1 cellular context compared by ENCODE assay signal in the genomic region with DNA sequence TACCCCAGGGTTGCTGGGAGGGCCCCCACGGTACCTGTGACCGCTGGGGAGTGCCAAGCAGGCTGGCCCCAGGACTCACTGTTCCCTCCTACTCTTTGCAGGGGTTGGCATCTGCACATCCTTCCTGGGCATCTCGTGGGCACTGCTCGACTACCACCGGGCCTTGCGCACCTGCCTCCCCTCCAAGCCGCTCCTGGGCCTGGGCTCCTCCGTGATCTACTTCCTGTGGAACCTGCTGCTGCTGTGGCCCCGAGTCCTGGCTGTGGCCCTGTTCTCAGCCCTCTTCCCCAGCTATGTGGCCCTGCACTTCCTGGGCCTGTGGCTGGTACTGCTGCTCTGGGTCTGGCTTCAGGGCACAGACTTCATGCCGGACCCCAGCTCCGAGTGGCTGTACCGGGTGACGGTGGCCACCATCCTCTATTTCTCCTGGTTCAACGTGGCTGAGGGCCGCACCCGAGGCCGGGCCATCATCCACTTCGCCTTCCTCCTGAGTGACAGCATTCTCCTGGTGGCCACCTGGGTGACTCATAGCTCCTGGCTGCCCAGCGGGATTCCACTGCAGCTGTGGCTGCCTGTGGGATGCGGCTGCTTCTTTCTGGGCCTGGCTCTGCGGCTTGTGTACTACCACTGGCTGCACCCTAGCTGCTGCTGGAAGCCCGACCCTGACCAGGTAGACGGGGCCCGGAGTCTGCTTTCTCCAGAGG.
TF ChIP-seq lines count a peak whose summit lies in the region.

No MANE protein-coding gene starts in this region.

TF ChIP-seq in HepG2, 621 proteins besides CTCF, POLR2A, EP300 and RAD21:
- TF ChIP-seq, protein P1, sequence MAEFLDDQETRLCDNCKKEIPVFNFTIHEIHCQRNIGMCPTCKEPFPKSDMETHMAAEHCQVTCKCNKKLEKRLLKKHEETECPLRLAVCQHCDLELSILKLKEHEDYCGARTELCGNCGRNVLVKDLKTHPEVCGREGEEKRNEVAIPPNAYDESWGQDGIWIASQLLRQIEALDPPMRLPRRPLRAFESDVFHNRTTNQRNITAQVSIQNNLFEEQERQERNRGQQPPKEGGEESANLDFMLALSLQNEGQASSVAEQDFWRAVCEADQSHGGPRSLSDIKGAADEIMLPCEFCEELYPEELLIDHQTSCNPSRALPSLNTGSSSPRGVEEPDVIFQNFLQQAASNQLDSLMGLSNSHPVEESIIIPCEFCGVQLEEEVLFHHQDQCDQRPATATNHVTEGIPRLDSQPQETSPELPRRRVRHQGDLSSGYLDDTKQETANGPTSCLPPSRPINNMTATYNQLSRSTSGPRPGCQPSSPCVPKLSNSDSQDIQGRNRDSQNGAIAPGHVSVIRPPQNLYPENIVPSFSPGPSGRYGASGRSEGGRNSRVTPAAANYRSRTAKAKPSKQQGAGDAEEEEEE (CRISPR knock-in tag; IDR thresholded peaks at IDR 0.05; ENCODE audit: borderline replicate concordance), result no peak
- TF ChIP-seq SIN3B (IDR thresholded peaks at IDR 0.05; ENCODE audit: low read length), result no peak
- no peak for TF ChIP-seq ETV6 (CRISPR knock-in tag; conservative IDR thresholded peaks at IDR 0.05)
- TF ChIP-seq, protein P2, sequence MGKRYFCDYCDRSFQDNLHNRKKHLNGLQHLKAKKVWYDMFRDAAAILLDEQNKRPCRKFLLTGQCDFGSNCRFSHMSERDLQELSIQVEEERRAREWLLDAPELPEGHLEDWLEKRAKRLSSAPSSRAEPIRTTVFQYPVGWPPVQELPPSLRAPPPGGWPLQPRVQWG (CRISPR knock-in tag; IDR thresholded peaks at IDR 0.05; ENCODE audit: borderline replicate concordance, low read depth), result no peak
- no peak for TF ChIP-seq FOXP1 (IDR thresholded peaks at IDR 0.05)
- TF ChIP-seq FOXP1 (CRISPR knock-in tag; IDR thresholded peaks at IDR 0.05), result no peak
- TF ChIP-seq, protein P3, sequence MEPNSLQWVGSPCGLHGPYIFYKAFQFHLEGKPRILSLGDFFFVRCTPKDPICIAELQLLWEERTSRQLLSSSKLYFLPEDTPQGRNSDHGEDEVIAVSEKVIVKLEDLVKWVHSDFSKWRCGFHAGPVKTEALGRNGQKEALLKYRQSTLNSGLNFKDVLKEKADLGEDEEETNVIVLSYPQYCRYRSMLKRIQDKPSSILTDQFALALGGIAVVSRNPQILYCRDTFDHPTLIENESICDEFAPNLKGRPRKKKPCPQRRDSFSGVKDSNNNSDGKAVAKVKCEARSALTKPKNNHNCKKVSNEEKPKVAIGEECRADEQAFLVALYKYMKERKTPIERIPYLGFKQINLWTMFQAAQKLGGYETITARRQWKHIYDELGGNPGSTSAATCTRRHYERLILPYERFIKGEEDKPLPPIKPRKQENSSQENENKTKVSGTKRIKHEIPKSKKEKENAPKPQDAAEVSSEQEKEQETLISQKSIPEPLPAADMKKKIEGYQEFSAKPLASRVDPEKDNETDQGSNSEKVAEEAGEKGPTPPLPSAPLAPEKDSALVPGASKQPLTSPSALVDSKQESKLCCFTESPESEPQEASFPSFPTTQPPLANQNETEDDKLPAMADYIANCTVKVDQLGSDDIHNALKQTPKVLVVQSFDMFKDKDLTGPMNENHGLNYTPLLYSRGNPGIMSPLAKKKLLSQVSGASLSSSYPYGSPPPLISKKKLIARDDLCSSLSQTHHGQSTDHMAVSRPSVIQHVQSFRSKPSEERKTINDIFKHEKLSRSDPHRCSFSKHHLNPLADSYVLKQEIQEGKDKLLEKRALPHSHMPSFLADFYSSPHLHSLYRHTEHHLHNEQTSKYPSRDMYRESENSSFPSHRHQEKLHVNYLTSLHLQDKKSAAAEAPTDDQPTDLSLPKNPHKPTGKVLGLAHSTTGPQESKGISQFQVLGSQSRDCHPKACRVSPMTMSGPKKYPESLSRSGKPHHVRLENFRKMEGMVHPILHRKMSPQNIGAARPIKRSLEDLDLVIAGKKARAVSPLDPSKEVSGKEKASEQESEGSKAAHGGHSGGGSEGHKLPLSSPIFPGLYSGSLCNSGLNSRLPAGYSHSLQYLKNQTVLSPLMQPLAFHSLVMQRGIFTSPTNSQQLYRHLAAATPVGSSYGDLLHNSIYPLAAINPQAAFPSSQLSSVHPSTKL (CRISPR knock-in tag; IDR thresholded peaks at IDR 0.05), result no peak
- TF ChIP-seq, protein P4, sequence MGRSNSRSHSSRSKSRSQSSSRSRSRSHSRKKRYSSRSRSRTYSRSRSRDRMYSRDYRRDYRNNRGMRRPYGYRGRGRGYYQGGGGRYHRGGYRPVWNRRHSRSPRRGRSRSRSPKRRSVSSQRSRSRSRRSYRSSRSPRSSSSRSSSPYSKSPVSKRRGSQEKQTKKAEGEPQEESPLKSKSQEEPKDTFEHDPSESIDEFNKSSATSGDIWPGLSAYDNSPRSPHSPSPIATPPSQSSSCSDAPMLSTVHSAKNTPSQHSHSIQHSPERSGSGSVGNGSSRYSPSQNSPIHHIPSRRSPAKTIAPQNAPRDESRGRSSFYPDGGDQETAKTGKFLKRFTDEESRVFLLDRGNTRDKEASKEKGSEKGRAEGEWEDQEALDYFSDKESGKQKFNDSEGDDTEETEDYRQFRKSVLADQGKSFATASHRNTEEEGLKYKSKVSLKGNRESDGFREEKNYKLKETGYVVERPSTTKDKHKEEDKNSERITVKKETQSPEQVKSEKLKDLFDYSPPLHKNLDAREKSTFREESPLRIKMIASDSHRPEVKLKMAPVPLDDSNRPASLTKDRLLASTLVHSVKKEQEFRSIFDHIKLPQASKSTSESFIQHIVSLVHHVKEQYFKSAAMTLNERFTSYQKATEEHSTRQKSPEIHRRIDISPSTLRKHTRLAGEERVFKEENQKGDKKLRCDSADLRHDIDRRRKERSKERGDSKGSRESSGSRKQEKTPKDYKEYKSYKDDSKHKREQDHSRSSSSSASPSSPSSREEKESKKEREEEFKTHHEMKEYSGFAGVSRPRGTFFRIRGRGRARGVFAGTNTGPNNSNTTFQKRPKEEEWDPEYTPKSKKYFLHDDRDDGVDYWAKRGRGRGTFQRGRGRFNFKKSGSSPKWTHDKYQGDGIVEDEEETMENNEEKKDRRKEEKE (IDR thresholded peaks at IDR 0.05), result no peak
- no peak for TF ChIP-seq NONO (IDR thresholded peaks at IDR 0.05)
- TF ChIP-seq NONO (CRISPR knock-in tag; conservative IDR thresholded peaks at IDR 0.05), result no peak
- no peak for TF ChIP-seq ZNF230 (CRISPR knock-in tag; IDR thresholded peaks at IDR 0.05)
- no peak for TF ChIP-seq ZNF333 (CRISPR knock-in tag; IDR thresholded peaks at IDR 0.05; ENCODE audit: borderline replicate concordance)
- TF ChIP-seq, protein P5, sequence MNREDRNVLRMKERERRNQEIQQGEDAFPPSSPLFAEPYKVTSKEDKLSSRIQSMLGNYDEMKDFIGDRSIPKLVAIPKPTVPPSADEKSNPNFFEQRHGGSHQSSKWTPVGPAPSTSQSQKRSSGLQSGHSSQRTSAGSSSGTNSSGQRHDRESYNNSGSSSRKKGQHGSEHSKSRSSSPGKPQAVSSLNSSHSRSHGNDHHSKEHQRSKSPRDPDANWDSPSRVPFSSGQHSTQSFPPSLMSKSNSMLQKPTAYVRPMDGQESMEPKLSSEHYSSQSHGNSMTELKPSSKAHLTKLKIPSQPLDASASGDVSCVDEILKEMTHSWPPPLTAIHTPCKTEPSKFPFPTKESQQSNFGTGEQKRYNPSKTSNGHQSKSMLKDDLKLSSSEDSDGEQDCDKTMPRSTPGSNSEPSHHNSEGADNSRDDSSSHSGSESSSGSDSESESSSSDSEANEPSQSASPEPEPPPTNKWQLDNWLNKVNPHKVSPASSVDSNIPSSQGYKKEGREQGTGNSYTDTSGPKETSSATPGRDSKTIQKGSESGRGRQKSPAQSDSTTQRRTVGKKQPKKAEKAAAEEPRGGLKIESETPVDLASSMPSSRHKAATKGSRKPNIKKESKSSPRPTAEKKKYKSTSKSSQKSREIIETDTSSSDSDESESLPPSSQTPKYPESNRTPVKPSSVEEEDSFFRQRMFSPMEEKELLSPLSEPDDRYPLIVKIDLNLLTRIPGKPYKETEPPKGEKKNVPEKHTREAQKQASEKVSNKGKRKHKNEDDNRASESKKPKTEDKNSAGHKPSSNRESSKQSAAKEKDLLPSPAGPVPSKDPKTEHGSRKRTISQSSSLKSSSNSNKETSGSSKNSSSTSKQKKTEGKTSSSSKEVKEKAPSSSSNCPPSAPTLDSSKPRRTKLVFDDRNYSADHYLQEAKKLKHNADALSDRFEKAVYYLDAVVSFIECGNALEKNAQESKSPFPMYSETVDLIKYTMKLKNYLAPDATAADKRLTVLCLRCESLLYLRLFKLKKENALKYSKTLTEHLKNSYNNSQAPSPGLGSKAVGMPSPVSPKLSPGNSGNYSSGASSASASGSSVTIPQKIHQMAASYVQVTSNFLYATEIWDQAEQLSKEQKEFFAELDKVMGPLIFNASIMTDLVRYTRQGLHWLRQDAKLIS (CRISPR knock-in tag; IDR thresholded peaks at IDR 0.05), result no peak
- no peak for TF ChIP-seq KDM6A (CRISPR knock-in tag; IDR thresholded peaks at IDR 0.05; ENCODE audit: low read depth)
- no peak for TF ChIP-seq ZNF329 (CRISPR knock-in tag; IDR thresholded peaks at IDR 0.05; ENCODE audit: low read depth)
- no peak for TF ChIP-seq HNRNPK (IDR thresholded peaks at IDR 0.05; ENCODE audit: low read depth, low read length, poor library complexity, severe bottlenecking)
- no peak for TF ChIP-seq SIX1 (CRISPR knock-in tag; IDR thresholded peaks at IDR 0.05; ENCODE audit: borderline replicate concordance)
TF ChIP-seq in HepG2: peak in this region for 0.
